Comparison of ENCODE assay signal across 8 cellular contexts in the genomic region with DNA sequence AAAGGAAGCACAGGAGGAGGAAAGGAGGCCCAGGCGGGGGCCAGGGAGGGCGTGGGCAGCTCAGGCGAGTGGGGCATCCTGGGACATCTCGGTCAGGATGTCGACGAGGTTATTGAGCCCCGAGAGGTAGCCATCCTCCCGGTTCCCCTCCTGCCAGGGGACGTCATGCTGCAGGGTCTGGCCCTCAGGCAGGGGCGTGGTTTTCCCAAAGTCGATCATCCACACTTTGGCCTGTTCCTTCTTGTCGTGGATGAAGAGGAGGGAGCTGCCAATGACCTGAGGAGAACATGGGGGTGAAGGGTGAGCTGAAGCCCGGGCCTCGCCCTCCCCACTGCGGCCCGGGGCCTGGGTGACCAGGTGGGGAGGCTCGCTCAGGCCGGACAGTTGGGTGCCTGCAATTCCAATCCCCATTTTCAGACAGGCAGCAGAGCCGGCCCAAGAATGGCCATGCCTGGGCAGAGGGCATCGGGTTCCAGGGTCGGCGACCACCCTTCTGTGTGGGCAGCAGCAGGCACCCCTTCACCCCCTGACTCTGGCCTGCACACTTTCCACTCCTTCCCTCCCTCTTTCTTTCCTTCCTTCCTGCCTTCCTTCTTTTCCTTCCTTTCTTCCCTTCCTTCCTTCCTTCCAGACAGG.
DNase-seq lines count a peak whose midpoint lies in the region; ATAC-seq lines count a peak whose summit lies in the region.

No MANE protein-coding gene starts in this region.

- peaks cover 30% of the 10 kb centered on the region for H3K4me1 Mint-ChIP-seq in T-helper 2 cell treated with Interferon-gamma antibody and Interleukin-4, amounts not matched to agents 5 μg/mL and 100 μg/mL, for 36 hours (ENCODE audit: low read depth)
- peaks cover 51% of the 10 kb centered on the region for H3K4me1 Mint-ChIP-seq in stimulated activated naive CD8-positive, alpha-beta T cell treated with anti-CD3 and anti-CD28 coated beads, Interleukin-15, Interleukin-2, amounts not matched to agents 100 ng/mL and 50 ng/mL, for 24 hours (ENCODE audit: low read depth)

- H3K36me3 Mint-ChIP-seq in T-helper 2 cell treated with Interferon-gamma antibody and Interleukin-4, amounts not matched to agents 5 μg/mL and 100 μg/mL, for 36 hours (ENCODE audit: low read depth): peaks cover 37% of the 10 kb centered on the region
- peaks cover 41% of the 10 kb centered on the region for H3K36me3 Mint-ChIP-seq in stimulated activated naive CD8-positive, alpha-beta T cell treated with anti-CD3 and anti-CD28 coated beads, Interleukin-15, Interleukin-2, amounts not matched to agents 100 ng/mL and 50 ng/mL, for 24 hours (ENCODE audit: low read depth)

- peak overlapping the region; percentile 69 for H3K4me3 Mint-ChIP-seq in T-helper 2 cell treated with Interferon-gamma antibody and Interleukin-4, amounts not matched to agents 5 μg/mL and 100 μg/mL, for 36 hours
- H3K4me3 Mint-ChIP-seq in stimulated activated naive CD8-positive, alpha-beta T cell treated with anti-CD3 and anti-CD28 coated beads, Interleukin-15, Interleukin-2, amounts not matched to agents 100 ng/mL and 50 ng/mL, for 24 hours: peak overlapping the region; percentile 43

- ATAC-seq in left ventricle myocardium superior: no peak

- intact Hi-C loops in left ventricle myocardium superior (cut with micrococcal nuclease): loop anchor here (5.0 kb wide), 1 partner anchor 193 kb away; no protein-coding TSS in a partner anchor

- peak overlapping the region; percentile 88 for H3K27ac Mint-ChIP-seq in T-helper 2 cell treated with Interferon-gamma antibody and Interleukin-4, amounts not matched to agents 5 μg/mL and 100 μg/mL, for 36 hours
- H3K27ac Mint-ChIP-seq in stimulated activated naive CD8-positive, alpha-beta T cell treated with anti-CD3 and anti-CD28 coated beads, Interleukin-15, Interleukin-2, amounts not matched to agents 100 ng/mL and 50 ng/mL, for 24 hours: peak overlapping the region; percentile 90

- no peak for DNase-seq in T-helper 2 cell treated with Interferon-gamma antibody and Interleukin-4, amounts not matched to agents 5 μg/mL and 100 μg/mL, for 36 hours (ENCODE audit: low spot score)
- DNase-seq in T-helper 2 cell (no peak), left ventricle myocardium superior (peak; percentile 24), NCI-H510A treated with DMSO at 0.1 percent for 48 hours (lab: John Stamatoyannopoulos, UW) (no peak), pons (ENCODE audit: low spot score) (no peak), NCI-H774 (lab: John Stamatoyannopoulos, UW) (no peak)
- DNase-seq in activated CD8-positive, alpha-beta memory T cell treated with anti-CD3 and anti-CD28 coated beads, Interleukin-2, amount 50 U/mL, for 48 hours: peak; percentile 54

- H3K27me3 Mint-ChIP-seq in T-helper 2 cell treated with Interferon-gamma antibody and Interleukin-4, amounts not matched to agents 5 μg/mL and 100 μg/mL, for 36 hours (ENCODE audit: low read depth): no peaks in the 10 kb centered on the region
- no peaks in the 10 kb centered on the region for H3K27me3 Mint-ChIP-seq in stimulated activated naive CD8-positive, alpha-beta T cell treated with anti-CD3 and anti-CD28 coated beads, Interleukin-15, Interleukin-2, amounts not matched to agents 100 ng/mL and 50 ng/mL, for 24 hours

- no peaks in the 10 kb centered on the region for H3K9me3 Mint-ChIP-seq in T-helper 2 cell treated with Interferon-gamma antibody and Interleukin-4, amounts not matched to agents 5 μg/mL and 100 μg/mL, for 36 hours
- no peaks in the 10 kb centered on the region for H3K9me3 Mint-ChIP-seq in stimulated activated naive CD8-positive, alpha-beta T cell treated with anti-CD3 and anti-CD28 coated beads, Interleukin-15, Interleukin-2, amounts not matched to agents 100 ng/mL and 50 ng/mL, for 24 hours

Comparison
In these comparisons a context has a peak if more than half of its experiments do, and no peak if none do; other contexts are left out.
1. DNase-seq: peak in activated CD8-positive, alpha-beta memory T cell treated with anti-CD3 and anti-CD28 coated beads, Interleukin-2, amount 50 U/mL, for 48 hours (single experiment) and left ventricle myocardium superior (single experiment); none in T-helper 2 cell treated with Interferon-gamma antibody and Interleukin-4, amounts not matched to agents 5 μg/mL and 100 μg/mL, for 36 hours (single experiment), T-helper 2 cell (0 of 5), NCI-H510A treated with DMSO at 0.1 percent for 48 hours (single experiment), pons (single experiment) and NCI-H774 (single experiment).